In the genomic region with DNA sequence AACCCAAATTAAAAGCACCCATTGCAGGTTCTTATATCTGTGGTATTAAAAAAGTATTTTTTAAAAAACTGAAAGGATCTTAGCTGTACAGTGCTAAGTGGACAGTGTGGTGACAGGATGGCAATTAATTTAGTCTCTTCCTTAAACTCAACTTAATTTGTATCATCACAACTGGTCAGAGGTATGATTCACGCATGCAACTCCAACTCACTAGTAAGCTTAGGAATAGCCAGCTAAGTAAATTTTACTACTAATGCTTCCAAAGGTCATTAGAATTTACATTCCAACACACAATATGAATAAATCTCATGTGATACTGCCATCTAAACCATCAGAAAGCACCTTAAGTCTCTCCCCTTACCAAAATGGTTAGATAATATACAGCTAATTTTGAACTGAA, we compare ENCODE assay signal across 15 cellular contexts. TPM values are rescaled to one million over a fixed set of nuclear protein-coding genes. Genes with fewer than 3 reads are reported as not detected.
DNase-seq lines count a peak whose midpoint lies in the region; ATAC-seq and TF ChIP-seq lines count a peak whose summit lies in the region.
"Had no signal": no experiment of that assay in that cellular context is flagged by ENCODE, and none has a peak within 500 bp of the region (broad histone marks: within the 10 kb centered on the region; RNA-seq: fewer than 3 reads in every experiment).

No MANE protein-coding gene starts in this region.

- H3K9me3 Mint-ChIP-seq in brain, result peaks cover 17 to 40% (median 28%) of the 10 kb centered on the region in 5 experiments

- no peaks in the 10 kb centered on the region for H3K27me3 ChIP-seq in left lung
- no peaks in the 10 kb centered on the region for H3K27me3 ChIP-seq in smooth muscle cell (ENCODE audit: low read depth)
- H3K27me3 ChIP-seq in adrenal gland, result no peaks in the 10 kb centered on the region
- H3K27me3 ChIP-seq: thyroid gland had no signal

- H3K27me3 Mint-ChIP-seq in brain, result no peaks in the 10 kb centered on the region
- H3K27me3 Mint-ChIP-seq: B cell had no signal

- in situ Hi-C loops in GM13977 (cut with MboI; ENCODE audit: low pct_unique_long_range_greater_than_20kb, low sequenced_read_pairs, unreplicated experiment), result no loop called here

- no peak overlapping the region for H3K4me2 ChIP-seq in smooth muscle cell

- H3K36me3 Mint-ChIP-seq in brain, result peaks cover 86% of the 10 kb centered on the region

- peaks cover 88% of the 10 kb centered on the region for H4K20me1 ChIP-seq in smooth muscle cell (ENCODE audit: low read depth)

- ATAC-seq in left lung, result peak; percentile 24

- peaks cover 9% of the 10 kb centered on the region for H3F3A ChIP-seq in smooth muscle cell (ENCODE audit: low read depth)

- intact Hi-C loops in left lung (cut with DNase I), result no loop called here
- intact Hi-C loops in adrenal gland (cut with DNase I), result no loop called here

- no peak overlapping the region for H3K9ac ChIP-seq in smooth muscle cell (ENCODE audit: low read depth)

- H3K27ac Mint-ChIP-seq in brain, result peak overlapping the region in 3 of 5 experiments; percentile 43 to 81 (median 80)
- H3K27ac Mint-ChIP-seq: B cell had no signal

- H2AFZ ChIP-seq in smooth muscle cell (ENCODE audit: low read depth), result no peak overlapping the region

- H3K4me1 Mint-ChIP-seq in brain, result peaks cover 41% of the 10 kb centered on the region

- peaks cover 92% of the 10 kb centered on the region for H3K79me2 ChIP-seq in smooth muscle cell (ENCODE audit: low read depth)

- no peak overlapping the region for H3K4me3 Mint-ChIP-seq in brain
- H3K4me3 Mint-ChIP-seq: B cell had no signal

- 59% methylated on average over 1 of the region's 1 CpG for WGBS in smooth muscle cell (ENCODE audit: low lambda C conversion rate)
- WGBS in adrenal gland, 4 donors, result 59 to 63% (median 60%) methylated on average over 1 of the region's 1 CpG

- TF ChIP-seq POLR2A in adrenal gland (IDR thresholded peaks at IDR 0.05), result no peak

- TF ChIP-seq CTCF in brain (conservative IDR thresholded peaks at IDR 0.05) (no peak), left lung (IDR thresholded peaks at IDR 0.05) (no peak), smooth muscle cell (IDR thresholded peaks at IDR 0.05; ENCODE audit: borderline replicate concordance, insufficient read depth, poor library complexity, severe bottlenecking) (no peak), GM13977 (IDR thresholded peaks at IDR 0.05; ENCODE audit: extremely low read depth, insufficient read depth, missing control alignments) (no peak), adrenal gland (IDR thresholded peaks at IDR 0.05) (no peak)

- no peak overlapping the region for H3K27ac ChIP-seq in left lung
- peak overlapping the region; percentile 20 for H3K27ac ChIP-seq in smooth muscle cell (ENCODE audit: low read depth)
- H3K27ac ChIP-seq in adrenal gland, result no peak overlapping the region
- H3K27ac ChIP-seq: thyroid gland had no signal

- H3K4me1 ChIP-seq in left lung (no peaks in the 10 kb centered on the region), smooth muscle cell (ENCODE audit: low read depth) (peaks cover 11% of the 10 kb centered on the region), adrenal gland (replicated peaks in 1 of 2) (peaks cover 0 to 18% of the 10 kb centered on the region in 2 donors)

- DNase-seq in HCEC 1CT, result peak; percentile 63
- no peak for DNase-seq in left lung
- DNase-seq in smooth muscle cell (lab: John Stamatoyannopoulos, UW; ENCODE audit: unreplicated experiment), result no peak
- DNase-seq in GM13977 (ENCODE audit: low spot score), result no peak
- no peak for DNase-seq in adrenal gland
- DNase-seq in hypothalamus (lab: John Stamatoyannopoulos, UW), result no peak
- DNase-seq: activated CD4-positive, alpha-beta T cell treated with anti-CD3 and anti-CD28 coated beads, Interleukin-2, amount 50 U/mL, for 4 hours; amygdala; COR-L47; SIG-M5; stimulated activated CD4-positive, alpha-beta T cell treated with anti-CD3 and anti-CD28 coated beads, Interleukin-15, amount 100 ng/mL, for 24 hours; thyroid gland had no signal

- H3K9me3 ChIP-seq in left lung (no peaks in the 10 kb centered on the region), smooth muscle cell (replicated peaks; ENCODE audit: low read depth) (no peaks in the 10 kb centered on the region), adrenal gland (replicated peaks in 1 of 3) (no peaks in the 10 kb centered on the region)
- H3K9me3 ChIP-seq: thyroid gland had no signal

- H3K4me3 ChIP-seq in left lung (no peak overlapping the region), smooth muscle cell (no peak overlapping the region), adrenal gland (no peak overlapping the region)
- H3K4me3 ChIP-seq: thyroid gland had no signal

- no peaks in the 10 kb centered on the region for H3K36me3 ChIP-seq in left lung
- H3K36me3 ChIP-seq in smooth muscle cell (ENCODE audit: low read depth), result no peaks in the 10 kb centered on the region
- H3K36me3 ChIP-seq in adrenal gland (replicated peaks in 1 of 2), result no peaks in the 10 kb centered on the region
- H3K36me3 ChIP-seq: thyroid gland had no signal

RNA-seq across cellular contexts. Expression of gene ENAH, which starts 35.4 kb away (rescaled TPM):
- polyA plus RNA-seq in brain (ENCODE audit: insufficient read depth, low read depth, low replicate concordance), result 85.4 TPM
- total RNA-seq in left lung, result 100 to 1,000 TPM; 106 to 142 TPM
- total RNA-seq in smooth muscle cell, result 147 and 170 TPM in 2 replicates
- polyA plus RNA-seq in smooth muscle cell, result 39.3 and 70.5 TPM in 2 replicates
- total RNA-seq in adrenal gland, result 100 to 1,000 TPM in 4 of 8 donors, 10 to 100 TPM in 4; 36.7 to 130 (median 81.8) TPM
- 100 to 1,000 TPM in 1 of 3 donors, 10 to 100 TPM in 2; 10.0 to 142 (median 51.8) TPM for polyA plus RNA-seq in adrenal gland
- total RNA-seq: T-helper 1 cell treated with Interleukin-12 subunit alpha and Interleukin-12 subunit beta and Interleukin-4 antibody, amounts not matched to agents 30 ng/mL and 1 ng/mL, for 36 hours had no signal
